In the genomic region with DNA sequence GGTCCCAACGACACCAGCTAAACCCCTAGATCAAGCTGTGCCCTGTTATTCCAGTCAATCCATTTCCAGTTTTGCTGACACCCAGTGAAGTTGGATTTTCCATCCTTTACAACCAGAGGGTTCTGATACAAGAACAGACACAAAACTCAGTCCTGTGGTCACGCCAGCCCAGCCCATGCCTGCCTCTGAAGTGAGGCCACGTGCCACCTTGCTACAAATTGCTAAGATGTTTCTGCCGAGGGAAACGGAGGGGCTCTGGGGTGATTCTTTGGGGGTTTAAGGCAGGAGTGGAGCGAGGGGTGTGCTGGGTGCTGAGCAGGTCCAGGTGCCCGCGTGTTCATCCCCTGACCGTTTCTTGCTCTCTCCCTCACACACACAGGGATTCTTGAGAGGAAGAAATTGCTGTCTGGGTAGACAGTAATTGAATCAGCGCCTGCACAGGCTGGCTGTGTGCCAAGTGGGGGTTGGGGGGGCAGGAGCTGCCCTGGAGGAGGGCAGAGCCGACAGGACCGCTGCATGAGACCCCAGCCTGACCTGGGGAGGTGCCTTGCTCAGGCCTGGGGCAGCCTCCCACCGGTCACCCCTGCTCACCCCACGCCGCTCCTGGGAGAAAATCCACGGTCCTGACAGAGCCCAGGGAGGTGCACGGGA, we compare ENCODE assay signal across 2 cellular contexts.
TF ChIP-seq lines count a peak whose summit lies in the region.

No MANE protein-coding gene starts in this region.

TF ChIP-seq in HEK293, 187 proteins besides CTCF, POLR2A, EP300 and RAD21:
- TF ChIP-seq ZNF341 (tag by site-specific recombination; IDR thresholded peaks at IDR 0.05; ENCODE audit: low read depth) (peak; percentile 40), ZNF843 (tag by site-specific recombination; IDR thresholded peaks at IDR 0.05) (no peak), ZNF398 (tag by site-specific recombination; IDR thresholded peaks at IDR 0.05) (peak; percentile 58), GLIS2 (tag by site-specific recombination; IDR thresholded peaks at IDR 0.05) (0 out of 2 replicates have a peak, but pooled peaks have one; percentile 36), ZBTB26 (tag by site-specific recombination; optimal IDR thresholded peaks at IDR 0.05) (peak; percentile 8), GLIS1 (tag by site-specific recombination; IDR thresholded peaks at IDR 0.05) (peak; percentile 83), ZIC2 (tag by site-specific recombination; IDR thresholded peaks at IDR 0.05) (peak; percentile 11; the same call in 1 of the 2 replicates)
- TF ChIP-seq, protein P1, sequence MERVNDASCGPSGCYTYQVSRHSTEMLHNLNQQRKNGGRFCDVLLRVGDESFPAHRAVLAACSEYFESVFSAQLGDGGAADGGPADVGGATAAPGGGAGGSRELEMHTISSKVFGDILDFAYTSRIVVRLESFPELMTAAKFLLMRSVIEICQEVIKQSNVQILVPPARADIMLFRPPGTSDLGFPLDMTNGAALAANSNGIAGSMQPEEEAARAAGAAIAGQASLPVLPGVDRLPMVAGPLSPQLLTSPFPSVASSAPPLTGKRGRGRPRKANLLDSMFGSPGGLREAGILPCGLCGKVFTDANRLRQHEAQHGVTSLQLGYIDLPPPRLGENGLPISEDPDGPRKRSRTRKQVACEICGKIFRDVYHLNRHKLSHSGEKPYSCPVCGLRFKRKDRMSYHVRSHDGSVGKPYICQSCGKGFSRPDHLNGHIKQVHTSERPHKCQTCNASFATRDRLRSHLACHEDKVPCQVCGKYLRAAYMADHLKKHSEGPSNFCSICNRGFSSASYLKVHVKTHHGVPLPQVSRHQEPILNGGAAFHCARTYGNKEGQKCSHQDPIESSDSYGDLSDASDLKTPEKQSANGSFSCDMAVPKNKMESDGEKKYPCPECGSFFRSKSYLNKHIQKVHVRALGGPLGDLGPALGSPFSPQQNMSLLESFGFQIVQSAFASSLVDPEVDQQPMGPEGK (tag by site-specific recombination; IDR thresholded peaks at IDR 0.05), result peak; percentile 62
- TF ChIP-seq, protein P2, sequence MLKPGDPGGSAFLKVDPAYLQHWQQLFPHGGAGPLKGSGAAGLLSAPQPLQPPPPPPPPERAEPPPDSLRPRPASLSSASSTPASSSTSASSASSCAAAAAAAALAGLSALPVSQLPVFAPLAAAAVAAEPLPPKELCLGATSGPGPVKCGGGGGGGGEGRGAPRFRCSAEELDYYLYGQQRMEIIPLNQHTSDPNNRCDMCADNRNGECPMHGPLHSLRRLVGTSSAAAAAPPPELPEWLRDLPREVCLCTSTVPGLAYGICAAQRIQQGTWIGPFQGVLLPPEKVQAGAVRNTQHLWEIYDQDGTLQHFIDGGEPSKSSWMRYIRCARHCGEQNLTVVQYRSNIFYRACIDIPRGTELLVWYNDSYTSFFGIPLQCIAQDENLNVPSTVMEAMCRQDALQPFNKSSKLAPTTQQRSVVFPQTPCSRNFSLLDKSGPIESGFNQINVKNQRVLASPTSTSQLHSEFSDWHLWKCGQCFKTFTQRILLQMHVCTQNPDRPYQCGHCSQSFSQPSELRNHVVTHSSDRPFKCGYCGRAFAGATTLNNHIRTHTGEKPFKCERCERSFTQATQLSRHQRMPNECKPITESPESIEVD (tag by site-specific recombination; IDR thresholded peaks at IDR 0.05), result peak; percentile 34; the same call in 1 of the 2 replicates
- TF ChIP-seq, protein P3, sequence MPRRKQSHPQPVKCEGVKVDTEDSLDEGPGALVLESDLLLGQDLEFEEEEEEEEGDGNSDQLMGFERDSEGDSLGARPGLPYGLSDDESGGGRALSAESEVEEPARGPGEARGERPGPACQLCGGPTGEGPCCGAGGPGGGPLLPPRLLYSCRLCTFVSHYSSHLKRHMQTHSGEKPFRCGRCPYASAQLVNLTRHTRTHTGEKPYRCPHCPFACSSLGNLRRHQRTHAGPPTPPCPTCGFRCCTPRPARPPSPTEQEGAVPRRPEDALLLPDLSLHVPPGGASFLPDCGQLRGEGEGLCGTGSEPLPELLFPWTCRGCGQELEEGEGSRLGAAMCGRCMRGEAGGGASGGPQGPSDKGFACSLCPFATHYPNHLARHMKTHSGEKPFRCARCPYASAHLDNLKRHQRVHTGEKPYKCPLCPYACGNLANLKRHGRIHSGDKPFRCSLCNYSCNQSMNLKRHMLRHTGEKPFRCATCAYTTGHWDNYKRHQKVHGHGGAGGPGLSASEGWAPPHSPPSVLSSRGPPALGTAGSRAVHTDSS (tag by site-specific recombination; IDR thresholded peaks at IDR 0.05), result no peak

TF ChIP-seq in HepG2, 621 proteins besides CTCF, POLR2A, EP300 and RAD21:
- no peak for TF ChIP-seq NCOA1 (CRISPR knock-in tag; IDR thresholded peaks at IDR 0.05)
- TF ChIP-seq NFYC (CRISPR knock-in tag; IDR thresholded peaks at IDR 0.05), result no peak
